In the genomic region with DNA sequence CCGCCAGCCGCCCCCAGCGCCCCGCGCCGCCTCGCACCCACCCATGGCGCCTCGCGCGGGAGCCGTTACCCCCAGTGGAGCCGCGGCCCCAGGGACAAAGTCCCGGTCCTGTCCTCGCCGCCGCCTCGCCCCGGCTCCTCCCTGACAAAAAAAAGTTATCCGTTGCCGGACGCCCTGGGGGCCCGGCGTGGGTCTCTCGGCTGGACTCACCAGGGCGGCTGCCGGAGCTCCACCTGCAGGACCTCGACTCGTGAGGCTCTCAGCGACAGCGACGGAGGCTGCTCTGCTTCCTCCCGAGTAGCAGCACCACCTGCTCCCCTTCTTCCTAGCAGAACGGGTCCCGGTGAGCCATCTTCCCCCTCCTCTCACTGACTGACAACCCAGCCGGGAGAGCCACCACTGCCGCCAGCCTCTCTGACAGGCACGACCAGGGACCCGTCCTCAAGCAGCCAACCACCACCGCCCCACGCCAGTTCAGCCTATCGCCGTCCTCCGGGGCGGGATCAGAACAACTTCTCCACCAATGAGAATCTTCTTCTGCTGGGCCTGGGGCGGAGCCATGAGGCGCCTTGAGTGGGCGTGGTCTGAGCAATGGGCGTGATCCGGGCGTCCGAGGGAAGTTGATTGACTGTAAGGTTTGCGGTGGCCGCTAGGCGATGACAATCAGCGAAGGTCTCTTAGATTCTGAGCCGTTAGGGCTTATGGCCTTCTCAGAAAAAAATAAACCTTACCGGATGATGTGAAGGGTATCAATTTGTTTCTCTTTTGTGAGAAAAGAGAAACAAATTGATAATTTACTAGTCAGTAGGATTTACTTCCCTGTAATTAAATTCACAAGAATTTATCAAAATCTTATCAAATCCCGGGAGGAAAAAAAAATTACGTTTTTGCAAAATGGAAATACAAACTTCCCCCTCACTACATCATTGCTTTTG, we compare ENCODE assay signal across 8 cellular contexts. TPM values are rescaled to one million over a fixed set of nuclear protein-coding genes. Genes with fewer than 3 reads are reported as not detected.
DNase-seq lines count a peak whose midpoint lies in the region; ATAC-seq lines count a peak whose summit lies in the region.

A gene (minus strand): TSS at position 416 of the 935 bp plus-strand sequence. CDS start 23,019 bp downstream, outside the sequence.

- H3K36me3 ChIP-seq in HUES48 (ENCODE audit: control insufficient read depth, insufficient read depth, low read length) (no peaks in the 10 kb centered on the region), NT2/D1 (ENCODE audit: insufficient read depth, insufficient read length, low read length) (no peaks in the 10 kb centered on the region), mesodermal cell (ENCODE audit: control insufficient read depth, insufficient read depth, low read length) (no peaks in the 10 kb centered on the region)

- peaks cover 47% of the 10 kb centered on the region for H3K4me1 ChIP-seq in HUES48 (ENCODE audit: control insufficient read depth, insufficient read depth, low read length)
- no peaks in the 10 kb centered on the region for H3K4me1 ChIP-seq in NT2/D1 (ENCODE audit: insufficient read depth, insufficient read length)
- H3K4me1 ChIP-seq in mesodermal cell (ENCODE audit: control insufficient read depth, insufficient read depth, low read length, poor library complexity, severe bottlenecking) = peaks cover 23% of the 10 kb centered on the region

- no peaks in the 10 kb centered on the region for H3K9me3 ChIP-seq in HUES48 (ENCODE audit: control insufficient read depth, insufficient read depth, low read length)
- H3K9me3 ChIP-seq in NT2/D1 (ENCODE audit: insufficient read depth, low read length) = no peaks in the 10 kb centered on the region
- no peaks in the 10 kb centered on the region for H3K9me3 ChIP-seq in mesodermal cell (ENCODE audit: control insufficient read depth, low read length)

- WGBS in mesodermal cell (ENCODE audit: insufficient coverage in 2 of 2), 2 experiments = 0 to 2% methylated on average over 39 to 41 of the region's 61 CpGs

- DNase-seq in D341Med (ENCODE audit: low spot score) (peak; percentile 97), NT2/D1 (ENCODE audit: low read depth, low spot score) (peak; percentile 100)
- DNase-seq in activated CD8-positive, alpha-beta memory T cell treated with anti-CD3 and anti-CD28 coated beads, Interleukin-2, amount 50 U/mL, for 1 hour (ENCODE audit: extremely low read depth) = peak; percentile 97
- DNase-seq in stimulated activated CD8-positive, alpha-beta memory T cell treated with anti-CD3 and anti-CD28 coated beads, Interleukin-15, amount 100 ng/mL, for 4 hours (ENCODE audit: low read depth in 2 of 2) = peak; percentile 95 to 99

- H3K27ac ChIP-seq in HUES48 (ENCODE audit: low read depth, low read length) (peak within 1 kb of the TSS; percentile 87), mesodermal cell (ENCODE audit: low read depth, low read length, severe bottlenecking) (peak within 1 kb of the TSS; percentile 25)

- H3K9ac ChIP-seq in HUES48 (ENCODE audit: low read depth, low read length) (peak within 1 kb of the TSS; percentile 53), NT2/D1 (ENCODE audit: insufficient read length, low read depth) (peak within 1 kb of the TSS; percentile 87)

- H3K27me3 ChIP-seq in HUES48 (ENCODE audit: control insufficient read depth, insufficient read depth, low read length) = no peaks in the 10 kb centered on the region
- no peaks in the 10 kb centered on the region for H3K27me3 ChIP-seq in NT2/D1 (ENCODE audit: insufficient read depth, insufficient read length)

- in situ Hi-C loops in endometrial microvascular endothelial cells (cut with HindIII; ENCODE audit: inconsistent ontology term, low pct_unique_long_range_greater_than_20kb, low sequenced_read_pairs) = no loop called here

- peak; percentile 91 for ATAC-seq in GM21390 (IDR thresholded peaks at IDR 0.05; ENCODE audit: unreplicated experiment)

- H3K4me3 ChIP-seq in HUES48 (ENCODE audit: low read depth, low read length) (peak within 1 kb of the TSS; percentile 86), NT2/D1 (ENCODE audit: insufficient read length, low read depth) (peak within 1 kb of the TSS; percentile 88), mesodermal cell (ENCODE audit: extremely low read depth, insufficient read depth, low read length, poor library complexity, severe bottlenecking) (peak within 1 kb of the TSS; percentile 79)

RNA-seq across cellular contexts. Expression of the gene that starts here (rescaled TPM):
- 59.3 TPM for total RNA-seq in endometrial microvascular endothelial cells (ENCODE audit: inconsistent ontology term)
- polyA plus RNA-seq in mesodermal cell (2013, experiment 1 of 2) = 53.6 TPM
- 58.1 TPM for polyA plus RNA-seq in mesodermal cell (2013, experiment 2 of 2)

Comparison
In these comparisons a context has a peak if more than half of its experiments do, and no peak if none do; other contexts are left out.
1. Peak in every context shown above with its lines: DNase-seq, ATAC-seq, H3K4me3 ChIP-seq and H3K27ac ChIP-seq.